ENCODE assay signal across 22 cellular contexts in genomic region chr7:79612027-79612426, GRCh38.
"Had no signal": no experiment of that assay in that cellular context is flagged by ENCODE, and none has a peak within 500 bp of the region (broad histone marks: within the 10 kb centered on the region; RNA-seq: fewer than 3 reads in every experiment).

No MANE protein-coding gene starts in this region.

- H3K4me1 Mint-ChIP-seq: central memory CD8-positive, alpha-beta T cell; stimulated activated naive B cell treated with anti-CD40 and anti-IgM and Interleukin-4, amounts not matched to agents 10 μg/mL and 1 μg/mL and 100 μg/mL, for 72 hours had no signal

- H3K4me3 ChIP-seq: gastrocnemius medialis, heart left ventricle, left lung, thoracic aorta, upper lobe of left lung had no signal

- H3K27ac ChIP-seq: gastrocnemius medialis, heart left ventricle, left lung, thoracic aorta, upper lobe of left lung, VCaP had no signal

- H3K4me3 Mint-ChIP-seq: activated T-cell treated with anti-CD3 and anti-CD28 coated beads, Interleukin-2, amount 50 U/mL, for 4 hours; central memory CD8-positive, alpha-beta T cell; stimulated activated naive B cell treated with anti-CD40 and anti-IgM and Interleukin-4, amounts not matched to agents 10 μg/mL and 1 μg/mL and 100 μg/mL, for 72 hours had no signal

- H3K4me1 ChIP-seq: gastrocnemius medialis, left lung, upper lobe of left lung had no signal

- H3K27me3 ChIP-seq: gastrocnemius medialis, heart left ventricle, left lung, upper lobe of left lung had no signal

- ATAC-seq: activated T-cell treated with anti-CD3 and anti-CD28 coated beads, Interleukin-2, amount 50 U/mL, for 4 hours; esophagus mucosa; gastrocnemius medialis; heart left ventricle; left lung; stimulated activated naive B cell treated with anti-CD40 and anti-IgM and Interleukin-4, amounts not matched to agents 10 μg/mL and 1 μg/mL and 100 μg/mL, for 72 hours had no signal

- H3K27ac Mint-ChIP-seq: stimulated activated naive B cell treated with anti-CD40 and anti-IgM and Interleukin-4, amounts not matched to agents 10 μg/mL and 1 μg/mL and 100 μg/mL, for 72 hours had no signal

- H3K27me3 Mint-ChIP-seq: central memory CD8-positive, alpha-beta T cell; stimulated activated naive B cell treated with anti-CD40 and anti-IgM and Interleukin-4, amounts not matched to agents 10 μg/mL and 1 μg/mL and 100 μg/mL, for 72 hours had no signal

- DNase-seq: activated CD4-positive, alpha-beta T cell treated with anti-CD3 and anti-CD28 coated beads, Interleukin-2, amount 50 U/mL, for 1 hour; activated CD4-positive, CD25-positive, alpha-beta regulatory T cell treated with anti-CD3 and anti-CD28 coated beads, Interleukin-2, amount 50 U/mL, for 72 hours; activated CD8-positive, alpha-beta memory T cell treated with anti-CD3 and anti-CD28 coated beads, Interleukin-2, amount 50 U/mL, for 4 hours; activated effector memory CD4-positive, alpha-beta T cell treated with anti-CD3 and anti-CD28 coated beads, Interleukin-2, amount 50 U/mL, for 16 hours; activated naive CD4-positive, alpha-beta T cell treated with anti-CD3 and anti-CD28 coated beads, Interleukin-2, amount 50 U/mL, for 16 hours; activated T-cell treated with anti-CD3 and anti-CD28 coated beads, Interleukin-2, amount 50 U/mL, for 4 hours; aorta; cortex of kidney; effector CD4-positive, alpha-beta T cell; gastrocnemius medialis; heart left ventricle; left lung; mammary epithelial cell; midbrain; occipital lobe; retina; stimulated activated naive B cell treated with anti-CD40 and anti-IgM and Interleukin-4, amounts not matched to agents 10 μg/mL and 1 μg/mL and 100 μg/mL, for 72 hours had no signal

- H3K9me3 ChIP-seq: gastrocnemius medialis, thoracic aorta, upper lobe of left lung had no signal

- H3K36me3 Mint-ChIP-seq: stimulated activated naive B cell treated with anti-CD40 and anti-IgM and Interleukin-4, amounts not matched to agents 10 μg/mL and 1 μg/mL and 100 μg/mL, for 72 hours had no signal

- H3K36me3 ChIP-seq: gastrocnemius medialis, heart left ventricle, left lung, thoracic aorta, upper lobe of left lung had no signal
